23 cellular contexts compared by ENCODE assay signal in the genomic region with DNA sequence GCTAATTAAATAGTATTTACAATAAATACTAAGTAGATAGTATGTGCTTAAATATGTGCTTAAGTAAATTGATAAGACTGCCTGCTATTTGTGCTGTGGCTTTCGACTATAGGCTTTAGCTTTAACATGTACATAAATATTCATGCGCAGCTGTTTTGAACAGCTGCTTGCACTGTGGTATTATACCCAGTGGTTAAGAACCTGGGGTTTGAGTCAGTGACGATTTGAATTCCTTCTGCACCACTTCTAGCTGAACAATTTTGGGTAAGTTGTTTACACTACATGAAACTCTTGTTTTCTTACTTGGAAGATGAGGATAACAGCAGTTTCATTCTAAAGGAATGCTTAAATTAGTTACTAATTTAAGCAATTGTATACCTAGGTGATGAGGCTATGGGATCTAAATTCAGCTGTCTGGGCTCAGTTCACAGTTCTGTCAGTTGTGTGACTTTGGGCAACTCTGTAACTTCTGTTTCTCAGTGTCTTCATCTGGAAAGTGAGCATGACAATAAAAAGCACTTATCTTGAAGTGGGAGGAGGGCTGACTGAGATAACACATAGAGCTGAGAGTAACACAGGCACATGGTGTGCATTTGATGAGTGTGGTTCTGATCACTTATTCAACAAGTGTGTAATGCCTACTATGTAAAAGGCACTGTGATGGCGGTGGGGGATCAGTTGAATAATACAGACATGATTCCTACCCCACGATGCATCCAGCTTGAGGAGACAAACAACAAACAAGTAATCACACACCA. TPM values are rescaled to one million over a fixed set of nuclear protein-coding genes. Genes with fewer than 3 reads are reported as not detected.
DNase-seq lines count a peak whose midpoint lies in the region; ATAC-seq and TF ChIP-seq lines count a peak whose summit lies in the region.
"Had no signal": no experiment of that assay in that cellular context is flagged by ENCODE, and none has a peak within 500 bp of the region (broad histone marks: within the 10 kb centered on the region; RNA-seq: fewer than 3 reads in every experiment).

No MANE protein-coding gene starts in this region.

- no peaks in the 10 kb centered on the region for H4K20me1 ChIP-seq in GM23248 (ENCODE audit: insufficient read depth)

- H3K4me1 ChIP-seq in skeletal muscle satellite cell (ENCODE audit: control insufficient read depth, insufficient read depth, low read length): peaks cover 41% of the 10 kb centered on the region
- H3K4me1 ChIP-seq in GM23248 (ENCODE audit: insufficient read depth): peaks cover 5% of the 10 kb centered on the region; the same call in 1 of the 2 replicates
- H3K4me1 ChIP-seq: esophagus muscularis mucosa, prostate gland had no signal

- in situ Hi-C loops in GM23248 (cut with MboI): no loop called here

- no peaks in the 10 kb centered on the region for H3K36me3 ChIP-seq in kidney epithelial cell (ENCODE audit: control insufficient read depth, insufficient read depth, low read length)
- no peaks in the 10 kb centered on the region for H3K36me3 ChIP-seq in skeletal muscle satellite cell (ENCODE audit: insufficient read depth, low read length)
- no peaks in the 10 kb centered on the region for H3K36me3 ChIP-seq in GM23248 (ENCODE audit: low read depth)
- H3K36me3 ChIP-seq: BE2C, esophagus muscularis mucosa, prostate gland had no signal

- H3K27ac Mint-ChIP-seq in effector memory CD8-positive, alpha-beta T cell: no peak overlapping the region
- H3K27ac Mint-ChIP-seq: type B pancreatic cell had no signal

- H3F3A ChIP-seq in GM23248 (ENCODE audit: insufficient read depth): no peaks in the 10 kb centered on the region

- no peak for ATAC-seq in effector memory CD8-positive, alpha-beta T cell (replicated peaks)
- ATAC-seq: left colon had no signal

- no peaks in the 10 kb centered on the region for H3K36me3 Mint-ChIP-seq in effector memory CD8-positive, alpha-beta T cell (ENCODE audit: insufficient read depth)
- H3K36me3 Mint-ChIP-seq: type B pancreatic cell had no signal

- H3K4me3 ChIP-seq in kidney epithelial cell (ENCODE audit: low read depth, low read length) (no peak overlapping the region), skeletal muscle satellite cell (ENCODE audit: low read length) (no peak overlapping the region), GM23248 (no peak overlapping the region)
- H3K4me3 ChIP-seq: esophagus muscularis mucosa, prostate gland had no signal

- no peak overlapping the region for H3K4me3 Mint-ChIP-seq in effector memory CD8-positive, alpha-beta T cell
- H3K4me3 Mint-ChIP-seq: neural crest cell, type B pancreatic cell had no signal

- H3K9me3 Mint-ChIP-seq in effector memory CD8-positive, alpha-beta T cell: no peaks in the 10 kb centered on the region
- H3K9me3 Mint-ChIP-seq: neural crest cell, type B pancreatic cell had no signal

- no peaks in the 10 kb centered on the region for H3K9me2 ChIP-seq in GM23248 (ENCODE audit: insufficient read depth)

- no peaks in the 10 kb centered on the region for H3K79me2 ChIP-seq in GM23248 (ENCODE audit: insufficient read depth)

- no peaks in the 10 kb centered on the region for H3K4me1 Mint-ChIP-seq in effector memory CD8-positive, alpha-beta T cell (ENCODE audit: low read depth in 2 of 2)

- H3K27me3 Mint-ChIP-seq in effector memory CD8-positive, alpha-beta T cell: no peaks in the 10 kb centered on the region
- H3K27me3 Mint-ChIP-seq: type B pancreatic cell had no signal

- H3K27ac ChIP-seq in GM23248: no peak overlapping the region
- H3K27ac ChIP-seq: 22Rv1, esophagus muscularis mucosa, prostate gland had no signal

- H3K9ac ChIP-seq in skeletal muscle satellite cell (ENCODE audit: low read depth, low read length): peak overlapping the region; percentile 36
- H3K9ac ChIP-seq in GM23248: no peak overlapping the region

- DNase-seq in NCI-H524 (lab: John Stamatoyannopoulos, UW) (peak; percentile 27 to 65), NCI-H524 treated with DMSO at 0.1 percent for 48 hours (lab: John Stamatoyannopoulos, UW) (no peak), OCI-M1 (lab: John Stamatoyannopoulos, UW) (peak; percentile 56), kidney epithelial cell (ENCODE audit: low read depth) (peak; percentile 4), GM23248 (no peak), NCI-H2196 treated with DMSO at 0.1 percent for 48 hours (lab: John Stamatoyannopoulos, UW; ENCODE audit: unreplicated experiment) (no peak)
- no peak for DNase-seq in effector memory CD8-positive, alpha-beta T cell
- DNase-seq: activated CD4-positive, alpha-beta T cell treated with anti-CD3 and anti-CD28 coated beads, Interleukin-2, amount 50 U/mL, for 48 hours; activated gamma-delta T cell; BE2C; COR-L47; EL; left colon; NCI-H1105 treated with DMSO at 0.1 percent for 48 hours; T-helper 1 cell had no signal

- no peak for TF ChIP-seq CTCF in kidney epithelial cell (IDR thresholded peaks at IDR 0.05; ENCODE audit: insufficient read depth, low read length, poor library complexity, severe bottlenecking)

- WGBS in GM23248 (ENCODE audit: low coverage in 1 of 2, low lambda C conversion rate in 2 of 2, missing lambda C conversion rate in 2 of 2), 2 experiments: 86 to 92% methylated on average over 5 of the region's 5 CpGs

- H3K27me3 ChIP-seq in kidney epithelial cell (ENCODE audit: control insufficient read depth, insufficient read depth, low read length) (no peaks in the 10 kb centered on the region), skeletal muscle satellite cell (ENCODE audit: control insufficient read depth, insufficient read depth, low read length) (no peaks in the 10 kb centered on the region), GM23248 (replicated peaks; ENCODE audit: insufficient read depth) (no peaks in the 10 kb centered on the region)
- H3K27me3 ChIP-seq: BE2C, esophagus muscularis mucosa had no signal

- H3K9me3 ChIP-seq in skeletal muscle satellite cell (replicated peaks; ENCODE audit: low read length): no peaks in the 10 kb centered on the region
- no peaks in the 10 kb centered on the region for H3K9me3 ChIP-seq in GM23248 (ENCODE audit: low read depth)
- H3K9me3 ChIP-seq: BE2C, esophagus muscularis mucosa, prostate gland had no signal

- no peak overlapping the region for H2AFZ ChIP-seq in GM23248

- H3K4me2 ChIP-seq in skeletal muscle satellite cell (ENCODE audit: low read length): peak overlapping the region; percentile 6
- no peak overlapping the region for H3K4me2 ChIP-seq in GM23248 (ENCODE audit: unreplicated experiment)

RNA-seq across cellular contexts. Expression of a gene that starts 37.0 kb away (rescaled TPM):
- not detected in 2 replicates for total RNA-seq in kidney epithelial cell
- not detected in 2 replicates for total RNA-seq in skeletal muscle satellite cell (2012; rRNA removed)
- not detected in 2 replicates for total RNA-seq in GM23248 (2014; rRNA removed; shearing (Covaris generic))
- not detected in 2 replicates for polyA plus RNA-seq in GM23248 (2016; fragmentation: Nextera tagmentation; extraction: Ambion mirVana)
- total RNA-seq: dermis microvascular lymphatic vessel endothelial cell, glomerular endothelial cell, neural crest cell had no signal

Comparison
In these comparisons a context has a peak if more than half of its experiments do, and no peak if none do; other contexts are left out.
1. DNase-seq: peak in NCI-H524 (2 of 2), OCI-M1 (single experiment) and kidney epithelial cell (single experiment); none in NCI-H524 treated with DMSO at 0.1 percent for 48 hours (single experiment), GM23248 (single experiment), effector memory CD8-positive, alpha-beta T cell (0 of 3) and NCI-H2196 treated with DMSO at 0.1 percent for 48 hours (single experiment).